24 cellular contexts compared by ENCODE assay signal in genomic region chr6:160079686-160080043, GRCh38. TPM values are rescaled to one million over a fixed set of nuclear protein-coding genes. Genes with fewer than 3 reads are reported as not detected.
"Had no signal": no experiment of that assay in that cellular context is flagged by ENCODE, and none has a peak within 500 bp of the region (broad histone marks: within the 10 kb centered on the region; RNA-seq: fewer than 3 reads in every experiment).

No MANE protein-coding gene starts in this region.

- DNase-seq: Kasumi-1, MM.1S, NCI-H1092 treated with DMSO at 0.1 percent for 48 hours, NCI-H1436, NCI-H187, NCI-H2029, NCI-H2081 treated with DMSO at 0.1 percent for 48 hours, NCI-H2171, NCI-H226, NCI-H446, NCI-H510A, NCI-H524 treated with DMSO at 0.1 percent for 48 hours, NCI-H69, NCI-H774, PC-3, Peyer's patch, SHP77 treated with DMSO at 0.1 percent for 48 hours, SJCRH30 had no signal

- H3K9ac ChIP-seq: KMS-11 had no signal

- H3K27me3 ChIP-seq: Peyer's patch, SJCRH30 had no signal

- ATAC-seq: K562, Right ventricle myocardium inferior, SK-N-SH treated with all-trans-retinoic acid at 6 μM for 48 hours had no signal

- FAIRE-seq: K562 had no signal

- H3K9me3 ChIP-seq: Peyer's patch, SJCRH30 had no signal

- H3K27ac ChIP-seq: KMS-11, Peyer's patch, SJCRH30 had no signal

- H3K4me2 ChIP-seq: KMS-11 had no signal

- H3K4me1 ChIP-seq: Peyer's patch, SJCRH30 had no signal

- H3K4me3 ChIP-seq: K562, Peyer's patch, SJCRH30 had no signal

RNA-seq across cellular contexts. Expression of gene SLC22A1, which starts 42.0 kb away (rescaled TPM):
- total RNA-seq: M059J, OCI-LY7 had no signal
